ENCODE assay signal across 8 cellular contexts in the genomic region with DNA sequence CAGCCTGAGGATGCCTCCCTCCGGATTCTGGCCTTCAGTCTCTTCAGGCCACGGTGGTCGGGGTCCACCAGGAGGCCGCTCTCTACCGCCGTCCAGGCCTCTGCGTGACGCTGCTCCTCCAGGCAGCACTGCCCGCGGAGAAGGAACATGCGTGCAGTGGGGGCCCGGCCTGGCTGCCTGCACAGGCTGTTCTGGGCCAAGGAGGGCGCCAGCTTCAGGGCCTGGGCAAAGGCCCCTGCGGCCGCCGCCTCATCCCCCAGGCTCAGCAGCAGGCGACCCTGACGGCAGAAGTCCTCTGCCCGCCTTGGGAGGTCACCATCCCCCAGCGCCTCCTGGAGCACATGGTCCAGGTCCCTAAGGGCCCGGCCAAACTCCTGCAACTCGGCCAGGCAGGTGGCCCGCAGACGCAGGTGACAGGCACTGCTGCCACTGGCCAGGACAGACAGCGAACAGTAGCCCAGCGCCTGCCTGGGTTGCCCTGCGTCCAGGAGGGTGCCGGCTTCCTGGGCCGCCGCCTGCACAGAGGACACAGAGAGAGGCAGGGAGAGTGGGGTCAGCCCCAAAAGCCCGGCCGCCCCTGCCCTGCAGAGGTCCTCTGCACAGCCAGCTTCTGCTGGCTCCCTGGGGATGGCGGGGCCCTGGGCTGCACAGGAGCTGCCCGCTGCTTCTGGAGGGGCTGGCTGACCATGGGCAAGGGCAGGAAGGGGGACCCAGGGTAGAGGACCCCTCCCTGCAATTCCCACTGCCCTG. TPM values are rescaled to one million over a fixed set of nuclear protein-coding genes. Genes with fewer than 3 reads are reported as not detected.
A peak's percentile ranks its signal among the peaks of the same experiment; 100 is the strongest.
DNase-seq lines count a peak whose midpoint lies in the region; ATAC-seq and TF ChIP-seq lines count a peak whose summit lies in the region.

No MANE protein-coding gene starts in this region.

- H3K4me1 ChIP-seq in adipocyte (ENCODE audit: control insufficient read depth, insufficient read depth, low read length) (peaks cover 6% of the 10 kb centered on the region), lower lobe of right lung (peaks cover 16% of the 10 kb centered on the region), transverse colon (peaks cover 11 to 19% (median 17%) of the 10 kb centered on the region in 4 donors)

- H3K27me3 ChIP-seq in adipocyte (replicated peaks; ENCODE audit: control insufficient read depth, insufficient read depth, low read length) (peaks cover 18% of the 10 kb centered on the region), lower lobe of right lung (ENCODE audit: low read depth) (no peaks in the 10 kb centered on the region), transverse colon (peaks cover 9% of the 10 kb centered on the region)

- peak overlapping the region; percentile 93 for H3K9ac ChIP-seq in adipocyte (ENCODE audit: low read length)

- H3K4me3 Mint-ChIP-seq in activated naive CD4-positive, alpha-beta T cell treated with anti-CD3 and anti-CD28 coated beads, Interleukin-2, amount 50 U/mL, for 24 hours: peak overlapping the region; percentile 92

- intact Hi-C loops in lower lobe of right lung (cut with DNase I) (no loop called here), transverse colon (cut with DNase I; ENCODE audit: low total_unique reads) (no loop called here)

- H3K27ac ChIP-seq in lower lobe of right lung: peak overlapping the region; percentile 92
- H3K27ac ChIP-seq in transverse colon: peak overlapping the region in 1 of 4 donors; percentile 84

- H3K4me3 ChIP-seq in adipocyte (ENCODE audit: low read length) (peak overlapping the region; percentile 89), lower lobe of right lung (peak overlapping the region; percentile 94), transverse colon (peak overlapping the region in 3 of 4 donors; percentile 67 to 93 (median 92))

- in situ Hi-C loops in transverse colon (cut with MboI; ENCODE audit: low pct_ligation_motif_present in 1 of 4, low pct_unique_long_range_greater_than_20kb in 1 of 4, low sequenced_read_pairs in 3 of 4): loop anchor here in 2 of 4 donors (10.0 to 25.0 kb wide), 2 partner anchors 227 to 229 kb away; a partner anchor contains a TSS

- TF ChIP-seq EP300 in transverse colon (IDR thresholded peaks at IDR 0.05; ENCODE audit: low read depth): no peak

- H3K36me3 Mint-ChIP-seq in activated naive CD4-positive, alpha-beta T cell treated with anti-CD3 and anti-CD28 coated beads, Interleukin-2, amount 50 U/mL, for 24 hours: no peaks in the 10 kb centered on the region

- DNase-seq in activated naive CD4-positive, alpha-beta T cell (lab: John Stamatoyannopoulos, UW): no peak
- DNase-seq in adipocyte (ENCODE audit: low read depth) (no peak), lower lobe of right lung (no peak), transverse colon (no peak), AML-193 (lab: John Stamatoyannopoulos, UW) (no peak), NCI-H446 (lab: John Stamatoyannopoulos, UW) (no peak)

- H3K36me3 ChIP-seq in adipocyte (ENCODE audit: control insufficient read depth, insufficient read depth, low read length, severe bottlenecking) (no peaks in the 10 kb centered on the region), lower lobe of right lung (no peaks in the 10 kb centered on the region), transverse colon (no peaks in the 10 kb centered on the region)

- peak overlapping the region; percentile 41 for H3K27ac Mint-ChIP-seq in activated naive CD4-positive, alpha-beta T cell treated with anti-CD3 and anti-CD28 coated beads, Interleukin-2, amount 50 U/mL, for 24 hours

- WGBS in transverse colon (ENCODE audit: low coverage in 1 of 2), 2 donors: 83% methylated on average over 27 of the region's 34 CpGs; no CpG with 5 or more reads in 1 of the 2 donors

- H3K9me3 ChIP-seq in adipocyte (ENCODE audit: control insufficient read depth, low read length): peaks cover 10% of the 10 kb centered on the region
- H3K9me3 ChIP-seq in lower lobe of right lung: peaks cover 4% of the 10 kb centered on the region
- peaks cover 0 to 7% of the 10 kb centered on the region in 2 donors for H3K9me3 ChIP-seq in transverse colon

- TF ChIP-seq CTCF in lower lobe of right lung (IDR thresholded peaks at IDR 0.05) (no peak), transverse colon (IDR thresholded peaks at IDR 0.05) (no peak)

- H3K27me3 Mint-ChIP-seq in activated naive CD4-positive, alpha-beta T cell treated with anti-CD3 and anti-CD28 coated beads, Interleukin-2, amount 50 U/mL, for 24 hours: no peaks in the 10 kb centered on the region

- peaks cover 16% of the 10 kb centered on the region for H3K4me1 Mint-ChIP-seq in activated naive CD4-positive, alpha-beta T cell treated with anti-CD3 and anti-CD28 coated beads, Interleukin-2, amount 50 U/mL, for 24 hours

- no peaks in the 10 kb centered on the region for H3K9me3 Mint-ChIP-seq in activated naive CD4-positive, alpha-beta T cell treated with anti-CD3 and anti-CD28 coated beads, Interleukin-2, amount 50 U/mL, for 24 hours

- TF ChIP-seq POLR2A in transverse colon (IDR thresholded peaks at IDR 0.05): no peak

- ATAC-seq in lower lobe of right lung (no peak), GM21576 (IDR thresholded peaks at IDR 0.05; ENCODE audit: unreplicated experiment) (no peak)

RNA-seq across cellular contexts. Expression of a gene that starts 8.7 kb away (rescaled TPM):
- total RNA-seq in lower lobe of right lung (7.6 TPM), transverse colon (10 to 100 TPM in 3 of 4 donors, not detected in 1; 10.5 to 16.7 (median 12.4) TPM)

RNA-seq across cellular contexts. Expression of a gene that starts 55.0 kb away (rescaled TPM):
- total RNA-seq in lower lobe of right lung (26.3 TPM), transverse colon (100 to 1,000 TPM in 1 of 4 donors, 10 to 100 TPM in 3; 33.7 to 101 (median 50.1) TPM)
